Comparison of ENCODE assay signal across 1 cellular context in the genomic region with DNA sequence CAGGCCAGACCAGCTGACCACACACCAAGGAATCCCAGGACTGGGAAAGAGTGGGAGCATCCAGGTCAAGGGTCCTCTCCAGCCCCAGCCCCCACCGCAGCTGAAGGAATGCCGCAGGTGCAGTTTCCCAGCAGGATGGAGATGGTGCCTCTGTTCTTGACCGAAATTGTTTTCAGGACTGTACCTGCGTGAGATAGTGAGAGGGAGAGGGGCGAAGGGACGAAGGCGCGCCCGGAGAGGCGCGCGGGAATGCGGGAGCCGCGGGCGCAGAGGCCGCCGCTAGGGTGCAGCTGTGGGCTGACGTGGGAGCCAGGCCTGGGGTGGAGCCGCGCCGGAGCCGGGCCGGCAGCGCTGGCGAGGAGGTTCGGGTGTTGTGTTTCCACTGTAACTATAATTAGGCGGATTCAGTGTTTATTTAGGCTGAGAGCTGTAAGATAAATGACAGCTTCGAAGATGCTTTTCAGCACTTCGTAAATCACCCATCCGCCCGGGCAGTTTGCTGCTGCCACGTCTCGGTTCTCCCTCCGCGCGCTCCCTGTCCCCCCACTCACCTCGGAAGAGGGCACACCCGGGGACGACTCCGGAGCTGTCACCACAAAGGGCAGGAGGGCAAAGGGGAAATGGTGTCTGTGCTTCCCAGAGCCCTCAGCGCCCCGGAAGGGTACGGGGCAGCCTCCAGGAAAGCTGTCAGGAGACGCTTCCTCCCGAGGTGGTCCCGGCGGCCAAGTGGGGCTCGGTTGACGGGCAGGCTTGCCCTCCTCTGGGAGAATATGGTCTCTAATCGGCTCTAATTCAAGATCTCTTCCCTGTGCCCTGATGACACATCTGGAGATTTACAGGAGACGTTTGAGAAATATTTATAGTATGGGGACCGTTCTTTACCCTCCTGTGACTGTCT.
TF ChIP-seq lines count a peak whose summit lies in the region.

No MANE protein-coding gene starts in this region.

TF ChIP-seq in HEK293, 187 proteins besides CTCF, POLR2A, EP300 and RAD21 (continued from another document):
- TF ChIP-seq, protein P1, sequence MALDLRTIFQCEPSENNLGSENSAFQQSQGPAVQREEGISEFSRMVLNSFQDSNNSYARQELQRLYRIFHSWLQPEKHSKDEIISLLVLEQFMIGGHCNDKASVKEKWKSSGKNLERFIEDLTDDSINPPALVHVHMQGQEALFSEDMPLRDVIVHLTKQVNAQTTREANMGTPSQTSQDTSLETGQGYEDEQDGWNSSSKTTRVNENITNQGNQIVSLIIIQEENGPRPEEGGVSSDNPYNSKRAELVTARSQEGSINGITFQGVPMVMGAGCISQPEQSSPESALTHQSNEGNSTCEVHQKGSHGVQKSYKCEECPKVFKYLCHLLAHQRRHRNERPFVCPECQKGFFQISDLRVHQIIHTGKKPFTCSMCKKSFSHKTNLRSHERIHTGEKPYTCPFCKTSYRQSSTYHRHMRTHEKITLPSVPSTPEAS (tag by site-specific recombination; IDR thresholded peaks at IDR 0.05), result peak; percentile 74
- TF ChIP-seq ZNF777 (tag by site-specific recombination; IDR thresholded peaks at IDR 0.05; ENCODE audit: borderline replicate concordance) (peak; percentile 96; the same call in 1 of the 2 replicates), ZBTB17 (tag by site-specific recombination; IDR thresholded peaks at IDR 0.05) (peak; percentile 86), ZNF791 (tag by site-specific recombination; IDR thresholded peaks at IDR 0.05) (no peak), ZNF785 (tag by site-specific recombination; IDR thresholded peaks at IDR 0.05) (0 out of 2 replicates have a peak, but pooled peaks have one; percentile 61), OSR2 (tag by site-specific recombination; IDR thresholded peaks at IDR 0.05) (peak; percentile 97), ZNF621 (tag by site-specific recombination; IDR thresholded peaks at IDR 0.05) (no peak), ZNF239 (tag by site-specific recombination; IDR thresholded peaks at IDR 0.05) (peak; percentile 58), ZNF521 (tag by site-specific recombination; IDR thresholded peaks at IDR 0.05) (no peak), HOXD13 (CRISPR knock-in tag; IDR thresholded peaks at IDR 0.05; ENCODE audit: borderline replicate concordance) (peak; percentile 44; the same call in 1 of the 2 replicates), ZNF324 (tag by site-specific recombination; IDR thresholded peaks at IDR 0.05) (peak; percentile 94; the same call in 1 of the 2 replicates), ZFP3 (tag by site-specific recombination; IDR thresholded peaks at IDR 0.05; ENCODE audit: low read depth) (no peak), ZNF561 (tag by site-specific recombination; IDR thresholded peaks at IDR 0.05; ENCODE audit: borderline replicate concordance) (peak; percentile 98), PRDM1 (tag by site-specific recombination; IDR thresholded peaks at IDR 0.05) (no peak), SETDB1 (IDR thresholded peaks at IDR 0.05; ENCODE audit: insufficient read length, low read length) (no peak), ZNF529 (tag by site-specific recombination; IDR thresholded peaks at IDR 0.05; ENCODE audit: insufficient replicate concordance) (no peak), GLI4 (tag by site-specific recombination; IDR thresholded peaks at IDR 0.05) (no peak; the same call in 1 of the 2 replicates), ZNF211 (tag by site-specific recombination; IDR thresholded peaks at IDR 0.05; ENCODE audit: low read depth) (no peak), ZNF658 (tag by site-specific recombination; IDR thresholded peaks at IDR 0.05) (no peak), ZNF600 (tag by site-specific recombination; IDR thresholded peaks at IDR 0.05) (peak; percentile 96), ZNF133 (tag by site-specific recombination; IDR thresholded peaks at IDR 0.05) (no peak), ZNF132 (tag by site-specific recombination; IDR thresholded peaks at IDR 0.05; ENCODE audit: borderline replicate concordance) (no peak), ZNF501 (tag by site-specific recombination; IDR thresholded peaks at IDR 0.05) (peak; percentile 82; the same call in 1 of the 2 replicates)
- TF ChIP-seq, protein P2, sequence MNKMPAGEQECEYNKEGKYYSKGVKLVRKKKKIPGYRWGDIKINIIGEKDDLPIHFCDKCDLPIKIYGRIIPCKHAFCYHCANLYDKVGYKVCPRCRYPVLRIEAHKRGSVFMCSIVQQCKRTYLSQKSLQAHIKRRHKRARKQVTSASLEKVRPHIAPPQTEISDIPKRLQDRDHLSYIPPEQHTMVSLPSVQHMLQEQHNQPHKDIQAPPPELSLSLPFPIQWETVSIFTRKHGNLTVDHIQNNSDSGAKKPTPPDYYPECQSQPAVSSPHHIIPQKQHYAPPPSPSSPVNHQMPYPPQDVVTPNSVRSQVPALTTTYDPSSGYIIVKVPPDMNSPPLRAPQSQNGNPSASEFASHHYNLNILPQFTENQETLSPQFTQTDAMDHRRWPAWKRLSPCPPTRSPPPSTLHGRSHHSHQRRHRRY (tag by site-specific recombination; IDR thresholded peaks at IDR 0.05), result peak; percentile 58; the same call in 1 of the 2 replicates
- TF ChIP-seq, protein P3, sequence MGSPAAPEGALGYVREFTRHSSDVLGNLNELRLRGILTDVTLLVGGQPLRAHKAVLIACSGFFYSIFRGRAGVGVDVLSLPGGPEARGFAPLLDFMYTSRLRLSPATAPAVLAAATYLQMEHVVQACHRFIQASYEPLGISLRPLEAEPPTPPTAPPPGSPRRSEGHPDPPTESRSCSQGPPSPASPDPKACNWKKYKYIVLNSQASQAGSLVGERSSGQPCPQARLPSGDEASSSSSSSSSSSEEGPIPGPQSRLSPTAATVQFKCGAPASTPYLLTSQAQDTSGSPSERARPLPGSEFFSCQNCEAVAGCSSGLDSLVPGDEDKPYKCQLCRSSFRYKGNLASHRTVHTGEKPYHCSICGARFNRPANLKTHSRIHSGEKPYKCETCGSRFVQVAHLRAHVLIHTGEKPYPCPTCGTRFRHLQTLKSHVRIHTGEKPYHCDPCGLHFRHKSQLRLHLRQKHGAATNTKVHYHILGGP (tag by site-specific recombination; IDR thresholded peaks at IDR 0.05), result peak; percentile 60
- TF ChIP-seq, protein P4, sequence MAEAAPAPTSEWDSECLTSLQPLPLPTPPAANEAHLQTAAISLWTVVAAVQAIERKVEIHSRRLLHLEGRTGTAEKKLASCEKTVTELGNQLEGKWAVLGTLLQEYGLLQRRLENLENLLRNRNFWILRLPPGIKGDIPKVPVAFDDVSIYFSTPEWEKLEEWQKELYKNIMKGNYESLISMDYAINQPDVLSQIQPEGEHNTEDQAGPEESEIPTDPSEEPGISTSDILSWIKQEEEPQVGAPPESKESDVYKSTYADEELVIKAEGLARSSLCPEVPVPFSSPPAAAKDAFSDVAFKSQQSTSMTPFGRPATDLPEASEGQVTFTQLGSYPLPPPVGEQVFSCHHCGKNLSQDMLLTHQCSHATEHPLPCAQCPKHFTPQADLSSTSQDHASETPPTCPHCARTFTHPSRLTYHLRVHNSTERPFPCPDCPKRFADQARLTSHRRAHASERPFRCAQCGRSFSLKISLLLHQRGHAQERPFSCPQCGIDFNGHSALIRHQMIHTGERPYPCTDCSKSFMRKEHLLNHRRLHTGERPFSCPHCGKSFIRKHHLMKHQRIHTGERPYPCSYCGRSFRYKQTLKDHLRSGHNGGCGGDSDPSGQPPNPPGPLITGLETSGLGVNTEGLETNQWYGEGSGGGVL (tag by site-specific recombination; IDR thresholded peaks at IDR 0.05), result peak; percentile 97
- TF ChIP-seq, protein P5, sequence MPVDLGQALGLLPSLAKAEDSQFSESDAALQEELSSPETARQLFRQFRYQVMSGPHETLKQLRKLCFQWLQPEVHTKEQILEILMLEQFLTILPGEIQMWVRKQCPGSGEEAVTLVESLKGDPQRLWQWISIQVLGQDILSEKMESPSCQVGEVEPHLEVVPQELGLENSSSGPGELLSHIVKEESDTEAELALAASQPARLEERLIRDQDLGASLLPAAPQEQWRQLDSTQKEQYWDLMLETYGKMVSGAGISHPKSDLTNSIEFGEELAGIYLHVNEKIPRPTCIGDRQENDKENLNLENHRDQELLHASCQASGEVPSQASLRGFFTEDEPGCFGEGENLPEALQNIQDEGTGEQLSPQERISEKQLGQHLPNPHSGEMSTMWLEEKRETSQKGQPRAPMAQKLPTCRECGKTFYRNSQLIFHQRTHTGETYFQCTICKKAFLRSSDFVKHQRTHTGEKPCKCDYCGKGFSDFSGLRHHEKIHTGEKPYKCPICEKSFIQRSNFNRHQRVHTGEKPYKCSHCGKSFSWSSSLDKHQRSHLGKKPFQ (tag by site-specific recombination; IDR thresholded peaks at IDR 0.05), result peak; percentile 82
- TF ChIP-seq, protein P6, sequence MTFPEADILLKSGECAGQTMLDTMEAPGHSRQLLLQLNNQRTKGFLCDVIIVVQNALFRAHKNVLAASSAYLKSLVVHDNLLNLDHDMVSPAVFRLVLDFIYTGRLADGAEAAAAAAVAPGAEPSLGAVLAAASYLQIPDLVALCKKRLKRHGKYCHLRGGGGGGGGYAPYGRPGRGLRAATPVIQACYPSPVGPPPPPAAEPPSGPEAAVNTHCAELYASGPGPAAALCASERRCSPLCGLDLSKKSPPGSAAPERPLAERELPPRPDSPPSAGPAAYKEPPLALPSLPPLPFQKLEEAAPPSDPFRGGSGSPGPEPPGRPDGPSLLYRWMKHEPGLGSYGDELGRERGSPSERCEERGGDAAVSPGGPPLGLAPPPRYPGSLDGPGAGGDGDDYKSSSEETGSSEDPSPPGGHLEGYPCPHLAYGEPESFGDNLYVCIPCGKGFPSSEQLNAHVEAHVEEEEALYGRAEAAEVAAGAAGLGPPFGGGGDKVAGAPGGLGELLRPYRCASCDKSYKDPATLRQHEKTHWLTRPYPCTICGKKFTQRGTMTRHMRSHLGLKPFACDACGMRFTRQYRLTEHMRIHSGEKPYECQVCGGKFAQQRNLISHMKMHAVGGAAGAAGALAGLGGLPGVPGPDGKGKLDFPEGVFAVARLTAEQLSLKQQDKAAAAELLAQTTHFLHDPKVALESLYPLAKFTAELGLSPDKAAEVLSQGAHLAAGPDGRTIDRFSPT (tag by site-specific recombination; IDR thresholded peaks at IDR 0.05), result peak; percentile 95
- TF ChIP-seq, protein P7, sequence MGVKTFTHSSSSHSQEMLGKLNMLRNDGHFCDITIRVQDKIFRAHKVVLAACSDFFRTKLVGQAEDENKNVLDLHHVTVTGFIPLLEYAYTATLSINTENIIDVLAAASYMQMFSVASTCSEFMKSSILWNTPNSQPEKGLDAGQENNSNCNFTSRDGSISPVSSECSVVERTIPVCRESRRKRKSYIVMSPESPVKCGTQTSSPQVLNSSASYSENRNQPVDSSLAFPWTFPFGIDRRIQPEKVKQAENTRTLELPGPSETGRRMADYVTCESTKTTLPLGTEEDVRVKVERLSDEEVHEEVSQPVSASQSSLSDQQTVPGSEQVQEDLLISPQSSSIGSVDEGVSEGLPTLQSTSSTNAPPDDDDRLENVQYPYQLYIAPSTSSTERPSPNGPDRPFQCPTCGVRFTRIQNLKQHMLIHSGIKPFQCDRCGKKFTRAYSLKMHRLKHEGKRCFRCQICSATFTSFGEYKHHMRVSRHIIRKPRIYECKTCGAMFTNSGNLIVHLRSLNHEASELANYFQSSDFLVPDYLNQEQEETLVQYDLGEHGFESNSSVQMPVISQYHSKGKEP (tag by site-specific recombination; IDR thresholded peaks at IDR 0.05), result peak; percentile 94
- TF ChIP-seq, protein P8, sequence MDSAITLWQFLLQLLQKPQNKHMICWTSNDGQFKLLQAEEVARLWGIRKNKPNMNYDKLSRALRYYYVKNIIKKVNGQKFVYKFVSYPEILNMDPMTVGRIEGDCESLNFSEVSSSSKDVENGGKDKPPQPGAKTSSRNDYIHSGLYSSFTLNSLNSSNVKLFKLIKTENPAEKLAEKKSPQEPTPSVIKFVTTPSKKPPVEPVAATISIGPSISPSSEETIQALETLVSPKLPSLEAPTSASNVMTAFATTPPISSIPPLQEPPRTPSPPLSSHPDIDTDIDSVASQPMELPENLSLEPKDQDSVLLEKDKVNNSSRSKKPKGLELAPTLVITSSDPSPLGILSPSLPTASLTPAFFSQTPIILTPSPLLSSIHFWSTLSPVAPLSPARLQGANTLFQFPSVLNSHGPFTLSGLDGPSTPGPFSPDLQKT (IDR thresholded peaks at IDR 0.05; ENCODE audit: borderline replicate concordance, low read depth, low read length), result no peak
TF ChIP-seq in HEK293: peak in this region for 109.
